ENCODE assay signal across 8 cellular contexts in genomic region chr4:25159837-25160713, GRCh38. TPM values are rescaled to one million over a fixed set of nuclear protein-coding genes. Genes with fewer than 3 reads are reported as not detected.
DNase-seq lines count a peak whose midpoint lies in the region; ATAC-seq and TF ChIP-seq lines count a peak whose summit lies in the region.

TSS of gene SEPSECS (minus strand) at chr4:25160449. CDS start at chr4:25160369, 80 bp downstream.

- CTCF ChIA-PET in AG04449 (lab: Yijun Ruan, JAX): interaction anchor here (1.5 to 4.2 kb wide), 5 partner anchors 15 to 207 kb away, joined by 3 to 21 read pairs (median 9); partner anchors contain the start of gene ZCCHC4

- H3K36me3 ChIP-seq in smooth muscle cell (ENCODE audit: low read depth): no peaks in the 10 kb centered on the region

- POLR2A ChIA-PET in AG04449 (lab: Yijun Ruan, JAX): interaction anchor here (0.5 to 1.2 kb wide), 3 partner anchors 14 to 682 kb away, joined by 3 to 8 read pairs (median 3); no protein-coding TSS in a partner anchor

- H3F3A ChIP-seq in smooth muscle cell (ENCODE audit: low read depth): no peaks in the 10 kb centered on the region

- DNase-seq in AG04449 (ENCODE audit: low read depth, low spot score) (peak; percentile 70), NCI-H2227 treated with DMSO at 0.1 percent for 48 hours (lab: John Stamatoyannopoulos, UW) (peak; percentile 90), cardiac fibroblast (ENCODE audit: low read depth in 2 of 2) (peak; percentile 99), iPS-NIHi7 (ENCODE audit: extremely low spot score) (peak; percentile 91), smooth muscle cell (lab: John Stamatoyannopoulos, UW; ENCODE audit: unreplicated experiment) (peak; percentile 83)

- H3K27ac ChIP-seq in smooth muscle cell (ENCODE audit: low read depth): peak within 1 kb of the TSS; percentile 88

- H2AFZ ChIP-seq in smooth muscle cell (ENCODE audit: low read depth): peak within 1 kb of the TSS; percentile 97

- 2% methylated on average over 66 of the region's 66 CpGs for WGBS in smooth muscle cell (ENCODE audit: low lambda C conversion rate)

- H3K4me1 ChIP-seq in smooth muscle cell (ENCODE audit: low read depth): peaks cover 10% of the 10 kb centered on the region

- ATAC-seq in GM18907 (IDR thresholded peaks at IDR 0.05; ENCODE audit: unreplicated experiment): peak; percentile 90
- ATAC-seq in HG03159 (IDR thresholded peaks at IDR 0.05; ENCODE audit: unreplicated experiment): peak; percentile 77

- peak within 1 kb of the TSS; percentile 88 for H3K9ac ChIP-seq in smooth muscle cell (ENCODE audit: low read depth)

- no peak for TF ChIP-seq CTCF in AG04449 (IDR thresholded peaks at IDR 0.05; ENCODE audit: insufficient read depth, low read length, missing control alignments)
- TF ChIP-seq CTCF in WI38 (IDR thresholded peaks at IDR 0.05; ENCODE audit: low read depth, low read length): no peak
- TF ChIP-seq CTCF in cardiac fibroblast (IDR thresholded peaks at IDR 0.05; ENCODE audit: low read depth, low read length): no peak
- no peak for TF ChIP-seq CTCF in smooth muscle cell (IDR thresholded peaks at IDR 0.05; ENCODE audit: borderline replicate concordance, insufficient read depth, poor library complexity, severe bottlenecking)

- no peaks in the 10 kb centered on the region for H3K27me3 ChIP-seq in smooth muscle cell (ENCODE audit: low read depth)

- H3K4me3 ChIP-seq in AG04449 (ENCODE audit: low read depth, low read length) (peak within 1 kb of the TSS; percentile 84), WI38 (ENCODE audit: low read depth, low read length) (peak within 1 kb of the TSS; percentile 90), cardiac fibroblast (replicated peaks in 1 of 2; ENCODE audit: low read depth in 2 of 2, low read length in 2 of 2) (peak within 1 kb of the TSS; percentile 83 to 85), smooth muscle cell (peak within 1 kb of the TSS; percentile 78)

- H3K9me3 ChIP-seq in smooth muscle cell (replicated peaks; ENCODE audit: low read depth): no peaks in the 10 kb centered on the region

- peak within 1 kb of the TSS; percentile 93 for H3K4me2 ChIP-seq in smooth muscle cell

- no peaks in the 10 kb centered on the region for H4K20me1 ChIP-seq in smooth muscle cell (ENCODE audit: low read depth)

- H3K79me2 ChIP-seq in smooth muscle cell (ENCODE audit: low read depth): no peaks in the 10 kb centered on the region

RNA-seq across cellular contexts. Expression of gene SEPSECS, which starts in this region (rescaled TPM):
- total RNA-seq in smooth muscle cell: 7.7 and 8.4 TPM in 2 replicates
- polyA plus RNA-seq in smooth muscle cell: 1.6 and 4.2 TPM in 2 replicates

Comparison
In these comparisons a context has a peak if more than half of its experiments do, and no peak if none do; other contexts are left out.
1. Peak in every context shown above with its lines: DNase-seq, ATAC-seq, H3K4me3 ChIP-seq and H3K27ac ChIP-seq.